Comparison of ENCODE assay signal across 12 cellular contexts in the genomic region with DNA sequence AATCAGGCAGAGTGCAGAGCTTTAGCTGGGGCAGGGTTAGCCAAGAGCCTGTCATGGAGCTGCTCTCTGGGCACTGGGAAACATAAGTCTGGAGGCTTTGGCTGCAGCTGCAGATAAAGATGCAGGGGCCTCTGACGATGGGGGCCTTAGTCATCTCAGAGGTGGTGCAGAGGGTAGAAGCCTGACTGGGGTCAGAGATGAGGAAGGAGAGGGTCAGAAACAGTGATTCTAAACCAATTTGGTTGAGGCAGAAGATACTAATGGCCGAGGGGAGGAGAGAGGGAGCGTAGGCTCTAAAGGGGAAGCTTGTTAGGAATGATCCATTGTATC. TPM values are rescaled to one million over a fixed set of nuclear protein-coding genes. Genes with fewer than 3 reads are reported as not detected.
DNase-seq lines count a peak whose midpoint lies in the region; ATAC-seq and TF ChIP-seq lines count a peak whose summit lies in the region.
"Had no signal": no experiment of that assay in that cellular context is flagged by ENCODE, and none has a peak within 500 bp of the region (broad histone marks: within the 10 kb centered on the region; RNA-seq: fewer than 3 reads in every experiment).

No MANE protein-coding gene starts in this region.

- H3K4me1 ChIP-seq in DOHH2 (ENCODE audit: control insufficient read depth, low read length) (peaks cover 95% of the 10 kb centered on the region), testis (no peaks in the 10 kb centered on the region)

- H3K27ac ChIP-seq in DOHH2 (ENCODE audit: low read depth, low read length) (peak overlapping the region; percentile 90), testis (no peak overlapping the region)

- H4K20me1 ChIP-seq in DOHH2 (ENCODE audit: control insufficient read depth, insufficient read depth, low read depth, low read length): no peaks in the 10 kb centered on the region

- no peaks in the 10 kb centered on the region for H3K36me3 Mint-ChIP-seq in mesothelial cell of epicardium

- intact Hi-C loops in testis (cut with DNase I; ENCODE audit: low total_unique reads): no loop called here

- peak overlapping the region; percentile 35 for H3K27ac Mint-ChIP-seq in mesothelial cell of epicardium

- H3K36me3 ChIP-seq in DOHH2 (ENCODE audit: control insufficient read depth, low read length) (peaks cover 13% of the 10 kb centered on the region), testis (ENCODE audit: low read depth, missing control alignments) (no peaks in the 10 kb centered on the region)
- H3K36me3 ChIP-seq: HAP-1 had no signal

- peak overlapping the region; percentile 79 for H3K4me3 ChIP-seq in DOHH2 (ENCODE audit: low read length)
- H3K4me3 ChIP-seq in testis: no peak overlapping the region
- H3K4me3 ChIP-seq: HAP-1 had no signal

- no peaks in the 10 kb centered on the region for H3K9me3 ChIP-seq in DOHH2 (ENCODE audit: control insufficient read depth, insufficient read depth, low read length)
- H3K9me3 ChIP-seq in testis: no peaks in the 10 kb centered on the region
- H3K9me3 ChIP-seq: HAP-1 had no signal

- H3K9me2 ChIP-seq in DOHH2 (replicated peaks; ENCODE audit: control insufficient read depth, low read length): no peaks in the 10 kb centered on the region

- peak; percentile 9 for ATAC-seq in GM21381 (IDR thresholded peaks at IDR 0.05; ENCODE audit: unreplicated experiment)
- ATAC-seq in HG03521 (IDR thresholded peaks at IDR 0.05; ENCODE audit: unreplicated experiment): peak; percentile 21
- ATAC-seq in HG03457 (IDR thresholded peaks at IDR 0.05; ENCODE audit: unreplicated experiment): no peak
- ATAC-seq: left lobe of liver had no signal

- H3K4me1 Mint-ChIP-seq in mesothelial cell of epicardium: peaks cover 73% of the 10 kb centered on the region

- DNase-seq in mesothelial cell of epicardium (ENCODE audit: low spot score in 2 of 2, unreplicated experiment in 2 of 2): no peak
- no peak for DNase-seq in NCI-H1417 (lab: John Stamatoyannopoulos, UW)
- no peak for DNase-seq in cerebellar cortex (ENCODE audit: low spot score)
- DNase-seq in testis: no peak
- DNase-seq: KBM-7, NCI-H748 treated with DMSO at 0.1 percent for 48 hours had no signal

- H3K9me3 Mint-ChIP-seq in mesothelial cell of epicardium: no peaks in the 10 kb centered on the region

- H3K4me3 Mint-ChIP-seq in mesothelial cell of epicardium: no peak overlapping the region

- TF ChIP-seq CTCF in DOHH2 (IDR thresholded peaks at IDR 0.05; ENCODE audit: low read depth, low read length, poor library complexity, severe bottlenecking) (no peak), mesothelial cell of epicardium (IDR thresholded peaks at IDR 0.05; ENCODE audit: unreplicated experiment) (no peak), testis (IDR thresholded peaks at IDR 0.05) (no peak)

- peaks cover 92% of the 10 kb centered on the region for H3K79me2 ChIP-seq in DOHH2 (ENCODE audit: control insufficient read depth, low read length)

- WGBS in testis, 2 donors: 83 to 92% methylated on average over 3 of the region's 3 CpGs

- H3K27me3 Mint-ChIP-seq in mesothelial cell of epicardium (ENCODE audit: low read depth): no peaks in the 10 kb centered on the region

- H3F3A ChIP-seq in DOHH2 (ENCODE audit: control insufficient read depth, insufficient read depth): peaks cover 32% of the 10 kb centered on the region

- no peaks in the 10 kb centered on the region for H3K27me3 ChIP-seq in DOHH2 (ENCODE audit: control insufficient read depth, low read length)
- no peaks in the 10 kb centered on the region for H3K27me3 ChIP-seq in testis

- no peak for TF ChIP-seq POLR2A in testis (IDR thresholded peaks at IDR 0.05)

- peak overlapping the region; percentile 95 for H3K4me2 ChIP-seq in DOHH2 (ENCODE audit: low read length)

RNA-seq across cellular contexts. Expression of a gene that starts 33.7 kb away (rescaled TPM):
- total RNA-seq in mesothelial cell of epicardium (65.7 to 69.4 TPM (median 69.3 TPM) in 3 replicates), testis (100 to 1,000 TPM; 104 to 130 TPM)
- 16.1 TPM for polyA plus RNA-seq in testis (ENCODE audit: insufficient read depth, low read depth, low replicate concordance)
